13 cellular contexts compared by ENCODE assay signal in the genomic region with DNA sequence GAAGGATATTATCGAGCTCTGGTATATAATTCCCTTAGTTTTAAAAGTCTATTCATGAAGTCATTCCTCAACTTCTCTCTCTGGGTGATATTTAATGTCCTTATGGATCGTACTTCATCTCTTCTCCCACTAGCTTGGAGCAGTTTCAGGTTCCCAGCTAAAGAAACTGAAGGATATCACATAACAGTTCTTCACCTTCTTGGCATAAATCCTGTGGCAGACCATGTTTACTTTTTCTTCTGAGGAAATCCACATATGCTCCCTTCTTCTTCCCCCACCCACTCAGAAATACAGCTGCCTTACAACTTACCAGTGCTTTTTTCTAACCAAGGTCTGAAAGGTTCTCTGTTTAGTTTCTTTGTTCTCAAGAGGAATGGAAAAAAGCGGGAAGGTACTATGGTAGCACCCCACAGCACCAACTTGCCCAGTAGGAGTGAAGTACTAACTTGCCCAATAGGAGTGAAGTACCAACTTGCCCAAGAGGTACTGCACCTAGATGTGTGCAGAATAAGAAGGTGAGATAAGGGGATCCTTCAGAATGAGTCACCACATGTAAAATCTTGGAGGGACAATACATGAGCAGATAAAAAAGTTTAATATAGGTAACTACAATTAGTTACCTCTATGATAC.
"Had no signal": no experiment of that assay in that cellular context is flagged by ENCODE, and none has a peak within 500 bp of the region (broad histone marks: within the 10 kb centered on the region; RNA-seq: fewer than 3 reads in every experiment).

No MANE protein-coding gene starts in this region.

- H3K36me3 ChIP-seq: sigmoid colon had no signal

- H3K4me1 ChIP-seq: sigmoid colon had no signal

- H3K27me3 ChIP-seq: sigmoid colon had no signal

- ATAC-seq: activated naive CD4-positive, alpha-beta T cell treated with anti-CD3 and anti-CD28 coated beads, Interleukin-2, amount 50 U/mL, for 72 hours had no signal

- H3K27ac ChIP-seq: sigmoid colon had no signal

- DNase-seq: activated CD4-positive, alpha-beta T cell treated with anti-CD3 and anti-CD28 coated beads, Interleukin-2, amount 50 U/mL, for 4 hours; activated CD4-positive, CD25-positive, alpha-beta regulatory T cell treated with anti-CD3 and anti-CD28 coated beads, Interleukin-2, amount 50 U/mL, for 72 hours; activated effector memory CD4-positive, alpha-beta T cell treated with anti-CD3 and anti-CD28 coated beads, Interleukin-2, amount 50 U/mL, for 16 hours; activated T-cell treated with anti-CD3 and anti-CD28 coated beads, Interleukin-2, amount 50 U/mL, for 24 hours; central memory CD4-positive, alpha-beta T cell; cortex of kidney; effector CD8-positive, alpha-beta T cell; hippocampal formation; occipital lobe; sigmoid colon; stimulated activated CD4-positive, alpha-beta T cell treated with anti-CD3 and anti-CD28 coated beads, Interleukin-12 subunit alpha, Interleukin-12 subunit beta, amount 100 ng/mL, for 4 hours; stimulated activated naive CD4-positive, alpha-beta T cell had no signal

- H3K4me3 ChIP-seq: sigmoid colon had no signal

- H3K9me3 ChIP-seq: sigmoid colon had no signal
